In the genomic region with DNA sequence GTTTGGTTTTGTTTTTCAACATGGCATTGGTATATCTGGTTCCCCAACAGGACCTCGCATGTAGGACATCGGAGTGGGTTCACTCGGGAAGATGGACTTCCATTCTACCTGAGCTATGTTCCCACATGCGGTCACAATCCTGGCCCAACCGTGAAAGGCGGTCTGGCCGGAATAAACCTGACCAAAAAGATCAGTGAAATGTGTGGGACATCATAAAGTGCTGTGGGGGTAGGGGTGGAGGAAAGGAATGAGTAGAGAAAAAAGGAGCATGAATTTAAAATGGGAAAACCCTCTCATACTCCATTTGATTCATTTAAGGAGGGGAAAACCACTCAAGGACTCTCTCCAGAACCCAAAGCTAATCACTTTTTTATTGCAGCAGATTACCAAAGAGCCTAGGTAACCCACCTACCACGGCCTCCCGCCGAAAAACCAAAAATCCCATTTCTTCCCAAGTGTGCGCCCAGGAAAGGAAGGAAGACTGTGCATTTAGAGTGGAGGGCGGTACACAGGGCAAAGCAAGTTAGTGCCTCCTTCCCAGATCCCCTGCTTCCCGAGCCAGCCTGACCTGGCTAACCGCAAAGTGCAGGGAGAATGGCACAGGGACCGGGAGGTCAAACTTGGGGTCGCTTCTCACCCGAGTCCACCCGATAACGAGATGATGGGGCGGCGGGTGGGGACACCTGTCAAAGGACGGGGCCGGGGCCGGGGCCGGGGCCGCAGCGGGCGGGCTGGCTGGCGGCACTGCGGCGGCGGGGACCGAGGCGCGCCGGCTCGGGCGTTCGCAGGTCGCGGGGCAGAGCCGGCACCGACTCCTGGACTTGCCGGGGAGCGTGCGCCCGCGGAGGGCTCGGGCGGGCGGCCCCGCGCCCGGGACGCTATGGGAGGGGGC, we compare ENCODE assay signal across 8 cellular contexts. TPM values are rescaled to one million over a fixed set of nuclear protein-coding genes. Genes with fewer than 3 reads are reported as not detected.
DNase-seq lines count a peak whose midpoint lies in the region; ATAC-seq and FAIRE-seq lines count a peak whose summit lies in the region.

No MANE protein-coding gene starts in this region.

- H3K4me3 ChIP-seq in CD4-positive, CD25-positive, alpha-beta regulatory T cell (ENCODE audit: low read depth, low read length) = no peak overlapping the region
- H3K4me3 ChIP-seq in mucosa of stomach (ENCODE audit: low read length) = no peak overlapping the region

- H3K27me3 Mint-ChIP-seq in CD4-positive, CD25-positive, alpha-beta regulatory T cell = peaks cover 83% of the 10 kb centered on the region
- peaks cover 77 to 93% of the 10 kb centered on the region in 2 donors for H3K27me3 Mint-ChIP-seq in effector memory CD8-positive, alpha-beta T cell

- H3K27ac Mint-ChIP-seq in CD4-positive, CD25-positive, alpha-beta regulatory T cell = no peak overlapping the region
- no peak overlapping the region for H3K27ac Mint-ChIP-seq in effector memory CD8-positive, alpha-beta T cell

- no peaks in the 10 kb centered on the region for H3K9me3 ChIP-seq in CD4-positive, CD25-positive, alpha-beta regulatory T cell (ENCODE audit: control insufficient read depth in 2 of 2, low read length in 2 of 2)
- no peaks in the 10 kb centered on the region for H3K9me3 ChIP-seq in mucosa of stomach (ENCODE audit: control insufficient read depth, low read length)

- DNase-seq in CD4-positive, CD25-positive, alpha-beta regulatory T cell = no peak
- DNase-seq in NCI-H1092 (lab: John Stamatoyannopoulos, UW) (peak; percentile 31), GM19239 (ENCODE audit: insufficient read length, low spot score) (no peak), AG08395 (ENCODE audit: low spot score) (no peak), epidermal melanocyte (ENCODE audit: insufficient read length, low spot score) (no peak)
- DNase-seq in effector memory CD8-positive, alpha-beta T cell = no peak
- no peak for DNase-seq in NK-92 treated with Interleukin-12 subunit alpha and Interleukin-12 subunit beta, amount 100 ng/mL, for 24 hours (lab: John Stamatoyannopoulos, UW)

- H3K9ac ChIP-seq in mucosa of stomach (ENCODE audit: low read length) = peak overlapping the region; percentile 33

- H3K4me1 ChIP-seq in CD4-positive, CD25-positive, alpha-beta regulatory T cell (ENCODE audit: control insufficient read depth, insufficient read depth, low read length, poor library complexity, severe bottlenecking) = peaks cover 6% of the 10 kb centered on the region
- no peaks in the 10 kb centered on the region for H3K4me1 ChIP-seq in mucosa of stomach (ENCODE audit: control insufficient read depth, insufficient read depth, low read length)

- peaks cover 0 to 6% (median 0%) of the 10 kb centered on the region in 7 donors for H3K9me3 Mint-ChIP-seq in CD4-positive, CD25-positive, alpha-beta regulatory T cell
- H3K9me3 Mint-ChIP-seq in effector memory CD8-positive, alpha-beta T cell = no peaks in the 10 kb centered on the region

- H3K36me3 Mint-ChIP-seq in CD4-positive, CD25-positive, alpha-beta regulatory T cell = peaks cover 6% of the 10 kb centered on the region
- H3K36me3 Mint-ChIP-seq in effector memory CD8-positive, alpha-beta T cell (ENCODE audit: insufficient read depth) = no peaks in the 10 kb centered on the region

- peaks cover 25% of the 10 kb centered on the region for H3K27me3 ChIP-seq in CD4-positive, CD25-positive, alpha-beta regulatory T cell (ENCODE audit: control insufficient read depth, insufficient read depth, low read length)
- H3K27me3 ChIP-seq in mucosa of stomach (ENCODE audit: control insufficient read depth, insufficient read depth, low read length) = peaks cover 12% of the 10 kb centered on the region

- H3K4me1 Mint-ChIP-seq in CD4-positive, CD25-positive, alpha-beta regulatory T cell = peaks cover 4 to 19% (median 12%) of the 10 kb centered on the region in 4 donors
- H3K4me1 Mint-ChIP-seq in effector memory CD8-positive, alpha-beta T cell (ENCODE audit: low read depth in 2 of 2) = peaks cover 11 to 14% of the 10 kb centered on the region in 2 donors

- no peaks in the 10 kb centered on the region for H3K36me3 ChIP-seq in CD4-positive, CD25-positive, alpha-beta regulatory T cell (ENCODE audit: control insufficient read depth, insufficient read depth, low read length)
- H3K36me3 ChIP-seq in mucosa of stomach (ENCODE audit: control insufficient read depth, insufficient read depth, low read length) = no peaks in the 10 kb centered on the region

- peak overlapping the region; percentile 40 to 80 (median 67) for H3K4me3 Mint-ChIP-seq in CD4-positive, CD25-positive, alpha-beta regulatory T cell
- peak overlapping the region; percentile 78 to 81 for H3K4me3 Mint-ChIP-seq in effector memory CD8-positive, alpha-beta T cell

- no peak for ATAC-seq in CD4-positive, CD25-positive, alpha-beta regulatory T cell (ENCODE audit: low read depth in 2 of 2)
- no peak for ATAC-seq in effector memory CD8-positive, alpha-beta T cell (replicated peaks)

- no peak overlapping the region for H3K27ac ChIP-seq in CD4-positive, CD25-positive, alpha-beta regulatory T cell (ENCODE audit: insufficient read depth, low read length, poor library complexity, severe bottlenecking)

- FAIRE-seq in GM19239 (lab: Jason Lieb, UNC) = no peak

RNA-seq across cellular contexts. Expression of gene TMEM150C, which starts 0.7 kb away (rescaled TPM):
- total RNA-seq in CD4-positive, CD25-positive, alpha-beta regulatory T cell = not detected
- polyA plus RNA-seq in CD4-positive, CD25-positive, alpha-beta regulatory T cell = under 1 TPM in 3 of 4 donors, not detected in 1; 0.10 to 0.21 (median 0.13) TPM
